7 cellular contexts compared by ENCODE assay signal in the genomic region with DNA sequence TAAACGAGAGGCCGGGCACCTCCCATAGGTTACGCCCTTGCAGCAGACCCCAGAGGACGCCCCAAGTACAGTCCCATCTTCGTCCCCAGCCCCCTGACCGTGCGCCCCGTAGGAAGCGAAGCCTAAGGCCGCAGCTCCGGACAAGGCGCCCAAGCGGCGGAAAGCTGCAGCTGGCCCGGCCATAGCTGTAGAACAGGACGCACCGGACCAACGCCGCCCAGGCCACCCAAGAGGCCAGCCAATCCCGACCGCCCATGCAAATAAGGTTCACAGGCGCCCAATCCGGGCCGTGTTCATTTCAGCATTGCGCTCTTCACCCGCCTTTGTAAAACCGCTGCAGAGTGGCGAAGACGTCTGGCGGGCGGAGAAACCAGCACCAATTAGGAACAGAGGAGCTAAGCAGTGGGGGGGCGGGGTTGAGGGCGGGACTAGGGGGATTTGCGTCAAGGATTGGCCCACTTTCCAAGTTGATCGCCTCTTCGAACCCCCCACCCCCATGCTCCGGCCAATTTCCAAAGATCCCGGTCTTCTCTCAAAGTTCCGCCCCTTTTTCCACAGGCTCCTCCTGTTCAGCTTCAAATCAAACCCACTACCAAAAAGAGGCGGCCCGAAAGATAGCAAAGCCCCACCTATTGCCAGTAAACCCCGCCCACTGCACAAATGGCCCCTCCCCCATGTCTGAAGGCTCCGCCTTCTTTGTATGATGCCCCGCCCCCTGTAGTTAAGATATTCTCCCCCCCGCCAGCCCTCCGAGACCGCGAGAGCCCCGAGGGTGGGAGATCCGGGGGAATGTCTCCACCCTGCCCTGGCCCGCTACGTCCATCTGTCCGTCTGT. TPM values are rescaled to one million over a fixed set of nuclear protein-coding genes. Genes with fewer than 3 reads are reported as not detected.
DNase-seq lines count a peak whose midpoint lies in the region; ATAC-seq, FAIRE-seq and TF ChIP-seq lines count a peak whose summit lies in the region.

Gene TMEM256, minus strand, starts transcription at position 196 of the 835 bp plus-strand sequence. Its CDS starts 13 bp downstream, at position 183.

- intact Hi-C loops in body of pancreas (cut with DNase I) = no loop called here
- intact Hi-C loops in sciatic nerve (cut with DNase I) = no loop called here

- TF ChIP-seq POLR2A in body of pancreas (IDR thresholded peaks at IDR 0.05) = peak; percentile 95 to 98 (median 98)

- FAIRE-seq in TTC549 (lab: Jason Lieb, UNC) = peak; percentile 95

- WGBS in body of pancreas, 2 donors = 1% methylated on average over 24 to 53 of the region's 53 CpGs

- H3K27ac ChIP-seq in body of pancreas = peak within 1 kb of the TSS; percentile 60 to 96 (median 90)

- H3K4me3 ChIP-seq in body of pancreas = peak within 1 kb of the TSS; percentile 39

- no peaks in the 10 kb centered on the region for H3K27me3 ChIP-seq in body of pancreas

- ATAC-seq in GM18519 (IDR thresholded peaks at IDR 0.05; ENCODE audit: low FRiP score, unreplicated experiment) (peak; percentile 67), HG03060 (IDR thresholded peaks at IDR 0.05; ENCODE audit: low read depth, unreplicated experiment) (peak; percentile 75), body of pancreas (peak; percentile 92), sciatic nerve (peak; percentile 94)

- peak in 2 of 7 experiments; percentile 24 to 25 for TF ChIP-seq CTCF in body of pancreas (IDR thresholded peaks at IDR 0.05)

- H3K36me3 ChIP-seq in body of pancreas (replicated peaks in 1 of 2; ENCODE audit: insufficient read depth in 1 of 2, low read depth in 2 of 2) = no peaks in the 10 kb centered on the region

- peaks cover 32% of the 10 kb centered on the region for H3K4me1 ChIP-seq in body of pancreas

- DNase-seq in NCI-H2107 treated with DMSO at 0.1 percent for 48 hours (lab: John Stamatoyannopoulos, UW; ENCODE audit: unreplicated experiment) (peak; percentile 85), body of pancreas (peak; percentile 99), iPS DF 19.7 (ENCODE audit: low read depth, low spot score) (peak; percentile 97), sciatic nerve (ENCODE audit: low spot score) (peak; percentile 98)

- no peaks in the 10 kb centered on the region for H3K9me3 ChIP-seq in body of pancreas

RNA-seq across cellular contexts. Expression of gene TMEM256, which starts in this region (rescaled TPM):
- total RNA-seq in body of pancreas (10 to 100 TPM; 14.5 to 21.8 TPM), sciatic nerve (75.0 TPM)

Comparison
In these comparisons a context has a peak if more than half of its experiments do, and no peak if none do; other contexts are left out.
1. Peak in every context shown above with its lines: DNase-seq, ATAC-seq, H3K4me3 ChIP-seq and H3K27ac ChIP-seq.